Comparison of ENCODE assay signal across 10 cellular contexts in genomic region chr18:69897397-69898108, GRCh38. TPM values are rescaled to one million over a fixed set of nuclear protein-coding genes. Genes with fewer than 3 reads are reported as not detected.
A peak's percentile ranks its signal among the peaks of the same experiment; 100 is the strongest.
DNase-seq lines count a peak whose midpoint lies in the region; ATAC-seq and TF ChIP-seq lines count a peak whose summit lies in the region.
"Had no signal": no experiment of that assay in that cellular context is flagged by ENCODE, and none has a peak within 500 bp of the region (broad histone marks: within the 10 kb centered on the region; RNA-seq: fewer than 3 reads in every experiment).

No MANE protein-coding gene starts in this region.

- POLR2A ChIA-PET in CD8-positive, alpha-beta memory T cell (lab: Charles Lee): interaction anchor here (0.5 to 2.5 kb wide), 5 partner anchors 12 to 47 kb away, joined by 3 to 14 read pairs (median 3); no protein-coding TSS in a partner anchor
- POLR2A ChIA-PET in PC-9 (lab: Charles Lee; ENCODE audit: unreplicated experiment): no interaction called here

- peak in 4 of 5 donors; percentile 13 to 72 (median 48) for DNase-seq in CD8-positive, alpha-beta memory T cell
- peak; percentile 31 for DNase-seq in activated T-helper 2 cell treated with anti-CD3 and anti-CD28 coated beads, Interferon-gamma antibody, Interleukin-2, Interleukin-4, amounts not matched to agents 10 μg/mL and 5 μg/mL and 100 μg/mL, durations not matched to agents 14 hours and 24 hours and 36 hours (ENCODE audit: low spot score)
- DNase-seq in PC-9 (no peak), NCI-H2029 (lab: John Stamatoyannopoulos, UW) (no peak), dermis blood vessel endothelial cell (no peak)
- DNase-seq: DMS79, mesendoderm had no signal

- H3K27me3 Mint-ChIP-seq in CD8-positive, alpha-beta memory T cell: peaks cover 0 to 4% of the 10 kb centered on the region in 2 donors
- H3K27me3 Mint-ChIP-seq in activated T-helper 2 cell treated with anti-CD3 and anti-CD28 coated beads, Interferon-gamma antibody, Interleukin-2, Interleukin-4, amounts not matched to agents 10 μg/mL and 5 μg/mL and 100 μg/mL, durations not matched to agents 14 hours and 24 hours and 36 hours (ENCODE audit: low read depth): no peaks in the 10 kb centered on the region

- H3K27me3 ChIP-seq in CD8-positive, alpha-beta memory T cell (ENCODE audit: insufficient read depth, low read length, poor library complexity, severe bottlenecking): no peaks in the 10 kb centered on the region
- H3K27me3 ChIP-seq in PC-9 (ENCODE audit: insufficient read depth, low read depth): no peaks in the 10 kb centered on the region

- no peak overlapping the region for H2AFZ ChIP-seq in PC-9

- no peak for TF ChIP-seq CTCF in PC-9 (conservative IDR thresholded peaks at IDR 0.05)

- intact Hi-C loops in activated T-helper 2 cell treated with anti-CD3 and anti-CD28 coated beads, Interferon-gamma antibody, Interleukin-2, Interleukin-4, amounts not matched to agents 10 μg/mL and 5 μg/mL and 100 μg/mL, durations not matched to agents 14 hours and 24 hours and 36 hours (cut with micrococcal nuclease): loop anchor here (1.0 to 5.0 kb wide), 8 partner anchors 8 to 310 kb away; partner anchors contain the start of gene RTTN
- intact Hi-C loops in PC-9 (cut with micrococcal nuclease; ENCODE audit: unreplicated experiment): no loop called here

- H3K36me3 Mint-ChIP-seq in CD8-positive, alpha-beta memory T cell: peaks cover 4 to 34% (median 18%) of the 10 kb centered on the region in 3 donors
- peaks cover 70% of the 10 kb centered on the region for H3K36me3 Mint-ChIP-seq in activated T-helper 2 cell treated with anti-CD3 and anti-CD28 coated beads, Interferon-gamma antibody, Interleukin-2, Interleukin-4, amounts not matched to agents 10 μg/mL and 5 μg/mL and 100 μg/mL, durations not matched to agents 14 hours and 24 hours and 36 hours (ENCODE audit: low read depth)

- H3K36me3 ChIP-seq in CD8-positive, alpha-beta memory T cell (ENCODE audit: insufficient read depth, low read length): peaks cover 9% of the 10 kb centered on the region
- no peaks in the 10 kb centered on the region for H3K36me3 ChIP-seq in PC-9 (ENCODE audit: low read depth)

- H3K9me3 ChIP-seq in CD8-positive, alpha-beta memory T cell (ENCODE audit: low read length): no peaks in the 10 kb centered on the region
- no peaks in the 10 kb centered on the region; the same call in 1 of the 2 replicates for H3K9me3 ChIP-seq in PC-9 (ENCODE audit: insufficient read depth, low read depth)

- H3K27ac ChIP-seq in CD8-positive, alpha-beta memory T cell (ENCODE audit: low read depth, low read length): peak overlapping the region; percentile 9
- no peak overlapping the region for H3K27ac ChIP-seq in PC-9

- H3K4me1 ChIP-seq in CD8-positive, alpha-beta memory T cell (ENCODE audit: insufficient read depth, low read length): peaks cover 44% of the 10 kb centered on the region
- H3K4me1 ChIP-seq in PC-9 (replicated peaks; ENCODE audit: insufficient read depth): no peaks in the 10 kb centered on the region

- peak overlapping the region; percentile 57 for H3K4me3 ChIP-seq in CD8-positive, alpha-beta memory T cell (ENCODE audit: low read length)
- no peak overlapping the region for H3K4me3 ChIP-seq in PC-9

- BruUV-seq in PC-9 (replicated peaks; lab: Mats Ljungman, UMichigan): no TSS peak

- peak overlapping the region; percentile 67 to 91 (median 83) for H3K4me3 Mint-ChIP-seq in CD8-positive, alpha-beta memory T cell
- peak overlapping the region; percentile 84 for H3K4me3 Mint-ChIP-seq in activated T-helper 2 cell treated with anti-CD3 and anti-CD28 coated beads, Interferon-gamma antibody, Interleukin-2, Interleukin-4, amounts not matched to agents 10 μg/mL and 5 μg/mL and 100 μg/mL, durations not matched to agents 14 hours and 24 hours and 36 hours (ENCODE audit: low read depth)

- H4K20me1 ChIP-seq in PC-9 (ENCODE audit: insufficient read depth): no peaks in the 10 kb centered on the region

- peaks cover 69 to 87% (median 83%) of the 10 kb centered on the region in 3 donors for H3K4me1 Mint-ChIP-seq in CD8-positive, alpha-beta memory T cell
- peaks cover 68% of the 10 kb centered on the region for H3K4me1 Mint-ChIP-seq in activated T-helper 2 cell treated with anti-CD3 and anti-CD28 coated beads, Interferon-gamma antibody, Interleukin-2, Interleukin-4, amounts not matched to agents 10 μg/mL and 5 μg/mL and 100 μg/mL, durations not matched to agents 14 hours and 24 hours and 36 hours (ENCODE audit: low read depth)

- ATAC-seq in GM19397 (IDR thresholded peaks at IDR 0.05; ENCODE audit: unreplicated experiment) (peak; percentile 42), HG03342 (IDR thresholded peaks at IDR 0.05; ENCODE audit: unreplicated experiment) (peak; percentile 37), GM21360 (IDR thresholded peaks at IDR 0.05; ENCODE audit: unreplicated experiment) (no peak)

- peaks cover 0 to 2% (median 0%) of the 10 kb centered on the region in 5 donors for H3K9me3 Mint-ChIP-seq in CD8-positive, alpha-beta memory T cell
- H3K9me3 Mint-ChIP-seq in activated T-helper 2 cell treated with anti-CD3 and anti-CD28 coated beads, Interferon-gamma antibody, Interleukin-2, Interleukin-4, amounts not matched to agents 10 μg/mL and 5 μg/mL and 100 μg/mL, durations not matched to agents 14 hours and 24 hours and 36 hours: peaks cover 7% of the 10 kb centered on the region

- no peaks in the 10 kb centered on the region for H3F3A ChIP-seq in PC-9 (ENCODE audit: insufficient read depth, low read depth)

- no peaks in the 10 kb centered on the region for H3K9me2 ChIP-seq in PC-9 (ENCODE audit: insufficient read depth)

- CTCF ChIA-PET in CD8-positive, alpha-beta memory T cell (lab: Charles Lee): interaction anchor here (1.0 to 1.4 kb wide), 3 partner anchors 12 to 58 kb away, joined by 3 to 5 read pairs (median 3); no protein-coding TSS in a partner anchor
- CTCF ChIA-PET in PC-9 (lab: Charles Lee): no interaction called here

- H3K79me2 ChIP-seq in PC-9 (ENCODE audit: low read depth): no peaks in the 10 kb centered on the region

- H3K27ac Mint-ChIP-seq in CD8-positive, alpha-beta memory T cell: peak overlapping the region; percentile 86 to 99 (median 94)
- peak overlapping the region; percentile 94 for H3K27ac Mint-ChIP-seq in activated T-helper 2 cell treated with anti-CD3 and anti-CD28 coated beads, Interferon-gamma antibody, Interleukin-2, Interleukin-4, amounts not matched to agents 10 μg/mL and 5 μg/mL and 100 μg/mL, durations not matched to agents 14 hours and 24 hours and 36 hours

- H3K4me2 ChIP-seq in PC-9: no peak overlapping the region

RNA-seq across cellular contexts. Expression of gene CD226, which starts 50.1 kb away (rescaled TPM):
- 100 to 1,000 TPM; 150 to 158 TPM for total RNA-seq in CD8-positive, alpha-beta memory T cell
- polyA plus RNA-seq in CD8-positive, alpha-beta memory T cell: 39.2 TPM
- total RNA-seq in activated T-helper 2 cell treated with anti-CD3 and anti-CD28 coated beads, Interferon-gamma antibody, Interleukin-2, Interleukin-4, amounts not matched to agents 10 μg/mL and 5 μg/mL and 100 μg/mL, durations not matched to agents 14 hours and 24 hours and 36 hours: 81.5 and 85.3 TPM in 2 replicates
- 0.13 TPM in 2 replicates for total RNA-seq in PC-9 (2021)
- 1.0 and 2.8 TPM in 2 replicates for total RNA-seq in dermis blood vessel endothelial cell

Comparison
In these comparisons a context has a peak if more than half of its experiments do, and no peak if none do; other contexts are left out.
1. DNase-seq: peak in CD8-positive, alpha-beta memory T cell (4 of 5) and activated T-helper 2 cell treated with anti-CD3 and anti-CD28 coated beads, Interferon-gamma antibody, Interleukin-2, Interleukin-4, amounts not matched to agents 10 μg/mL and 5 μg/mL and 100 μg/mL, durations not matched to agents 14 hours and 24 hours and 36 hours (single experiment); none in PC-9 (0 of 2), NCI-H2029 (single experiment) and dermis blood vessel endothelial cell (single experiment).
2. RNA of gene CD226, which starts 50.1 kb away (total RNA-seq): 150 to 158 TPM in CD8-positive, alpha-beta memory T cell and 81.5 to 85.3 TPM in activated T-helper 2 cell treated with anti-CD3 and anti-CD28 coated beads, Interferon-gamma antibody, Interleukin-2, Interleukin-4, amounts not matched to agents 10 μg/mL and 5 μg/mL and 100 μg/mL, durations not matched to agents 14 hours and 24 hours and 36 hours; 1.0 to 2.8 TPM in dermis blood vessel endothelial cell and 0.13 TPM in PC-9; every median in the first group is over 10 times any median in the second.